9 cellular contexts compared by ENCODE assay signal in the genomic region with DNA sequence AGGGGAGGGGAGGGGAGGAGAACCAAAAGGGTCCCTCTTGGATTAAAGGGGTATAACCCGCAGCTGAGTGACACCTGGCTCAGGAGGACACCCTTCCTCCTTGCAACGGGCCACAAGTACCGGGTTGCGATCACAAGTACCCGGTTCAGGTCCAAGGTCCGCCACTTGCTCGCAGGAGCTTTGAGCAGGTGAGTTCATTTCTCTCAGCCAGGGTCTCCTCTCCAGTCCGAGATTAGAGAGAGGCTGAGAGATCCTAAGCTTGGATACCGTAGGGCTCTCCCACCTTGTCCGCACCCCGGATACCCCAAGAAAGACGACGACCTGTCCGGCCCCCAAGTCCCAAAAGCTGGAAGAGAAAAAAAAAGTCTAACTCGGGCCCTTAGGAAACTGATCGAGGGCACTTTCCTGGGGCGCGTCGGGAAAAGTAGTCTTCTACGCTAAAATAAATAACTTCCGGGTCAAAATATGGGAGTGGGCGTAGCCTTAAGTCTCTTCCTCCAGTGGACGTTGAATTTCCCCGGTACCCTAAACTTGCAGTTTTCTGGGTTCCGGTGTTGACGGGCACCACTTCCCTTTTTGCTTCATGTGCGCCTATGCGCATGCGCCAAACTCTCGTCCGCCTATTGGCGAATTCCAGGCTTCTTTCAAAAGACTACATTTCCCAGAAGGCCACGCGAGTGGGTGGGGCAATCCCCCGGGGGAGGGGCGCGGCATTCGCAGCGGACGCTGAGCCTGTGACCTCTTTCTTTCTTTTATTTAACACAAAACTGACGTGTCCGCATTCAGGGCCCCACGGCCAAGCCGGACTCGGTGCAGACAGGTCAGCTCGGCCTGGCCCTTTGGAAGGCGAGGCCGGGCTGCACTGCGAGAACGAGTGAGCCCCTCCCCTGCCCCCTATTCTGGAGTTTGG. TPM values are rescaled to one million over a fixed set of nuclear protein-coding genes. Genes with fewer than 3 reads are reported as not detected.
DNase-seq lines count a peak whose midpoint lies in the region; ATAC-seq and TF ChIP-seq lines count a peak whose summit lies in the region.
"Had no signal": no experiment of that assay in that cellular context is flagged by ENCODE, and none has a peak within 500 bp of the region (broad histone marks: within the 10 kb centered on the region; RNA-seq: fewer than 3 reads in every experiment).

No MANE protein-coding gene starts in this region.

- DNase-seq in AG09309 (ENCODE audit: low read depth) (peak; percentile 98), NCI-H226 (peak; percentile 96), activated B cell treated with CpG ODN at 0.5 μM for 24 hours (peak; percentile 98), inferior parietal cortex (ENCODE audit: extremely low spot score) (peak; percentile 100), smooth muscle cell of the brain vasculature (ENCODE audit: low read depth, low spot score) (peak; percentile 100)
- peak; percentile 99 for DNase-seq in central memory CD4-positive, alpha-beta T cell

- peaks cover 5% of the 10 kb centered on the region for H3K36me3 Mint-ChIP-seq in activated B cell treated with CpG ODN at 0.5 μM for 24 hours (ENCODE audit: low read depth)

- intact Hi-C loops in activated B cell treated with CpG ODN at 0.5 μM for 24 hours (cut with micrococcal nuclease): loop anchor here (1.0 to 2.0 kb wide), 5 partner anchors 9 to 930 kb away; a partner anchor contains a TSS

- CTCF ChIA-PET in activated B cell treated with CpG ODN at 0.5 μM for 24 hours (lab: Charles Lee): interaction anchor here (0.8 to 1.3 kb wide), 3 partner anchors 9 to 175 kb away, joined by 3 to 4 read pairs (median 3); a partner anchor contains a TSS

- POLR2A ChIA-PET in activated B cell treated with CpG ODN at 0.5 μM for 24 hours (lab: Charles Lee): interaction anchor here (0.6 to 2.7 kb wide), 15 partner anchors 8 to 1140 kb away, joined by 3 to 15 read pairs (median 5); a partner anchor contains a TSS

- no peaks in the 10 kb centered on the region for H3K9me3 Mint-ChIP-seq in activated B cell treated with CpG ODN at 0.5 μM for 24 hours

- peaks cover 17% of the 10 kb centered on the region for H3K4me1 Mint-ChIP-seq in activated B cell treated with CpG ODN at 0.5 μM for 24 hours

- TF ChIP-seq CTCF in AG09309 (IDR thresholded peaks at IDR 0.05; ENCODE audit: control insufficient read depth, insufficient read depth, low read depth, low read length, missing control alignments) (no peak), activated B cell treated with CpG ODN at 0.5 μM for 24 hours (IDR thresholded peaks at IDR 0.05) (no peak)

- H3K4me3 Mint-ChIP-seq in activated B cell treated with CpG ODN at 0.5 μM for 24 hours: peak overlapping the region; percentile 94

- peak overlapping the region; percentile 80 for H3K4me3 ChIP-seq in AG09309 (ENCODE audit: control insufficient read depth, low read depth, low read length)

- H3K27ac Mint-ChIP-seq in activated B cell treated with CpG ODN at 0.5 μM for 24 hours: peak overlapping the region; percentile 95

- ATAC-seq in GM19023 (IDR thresholded peaks at IDR 0.05; ENCODE audit: unreplicated experiment): peak; percentile 91
- peak; percentile 83 for ATAC-seq in HG03196 (IDR thresholded peaks at IDR 0.05; ENCODE audit: unreplicated experiment)
- peak; percentile 91 for ATAC-seq in activated B cell treated with CpG ODN at 0.5 μM for 24 hours (ENCODE audit: low read depth)

- H3K27me3 Mint-ChIP-seq in activated B cell treated with CpG ODN at 0.5 μM for 24 hours: no peaks in the 10 kb centered on the region

RNA-seq across cellular contexts. Expression of a gene that starts 4.4 kb away (rescaled TPM):
- not detected in 2 replicates for total RNA-seq in activated B cell treated with CpG ODN at 0.5 μM for 24 hours

RNA-seq across cellular contexts. Expression of a gene that starts 8.6 kb away (rescaled TPM):
- total RNA-seq in activated B cell treated with CpG ODN at 0.5 μM for 24 hours: 0.15 and 0.18 TPM in 2 replicates

RNA-seq across cellular contexts. Expression of a gene that starts 9.4 kb away (rescaled TPM):
- total RNA-seq in activated B cell treated with CpG ODN at 0.5 μM for 24 hours: 32.7 and 36.0 TPM in 2 replicates

RNA-seq across cellular contexts. Expression of a gene that starts 19.3 kb away (rescaled TPM):
- total RNA-seq in activated B cell treated with CpG ODN at 0.5 μM for 24 hours: not detected in 2 replicates
- total RNA-seq: T-helper 1 cell treated with Interleukin-12 subunit alpha and Interleukin-12 subunit beta and Interleukin-4 antibody, amounts not matched to agents 30 ng/mL and 1 ng/mL, for 36 hours had no signal

RNA-seq across cellular contexts. Expression of a gene that starts 36.4 kb away (rescaled TPM):
- total RNA-seq in activated B cell treated with CpG ODN at 0.5 μM for 24 hours: 41.6 and 43.7 TPM in 2 replicates

Comparison
In these comparisons a context has a peak if more than half of its experiments do, and no peak if none do; other contexts are left out.
1. Peak in every context shown above with its lines: DNase-seq, ATAC-seq and H3K4me3 ChIP-seq.